Comparison of ENCODE assay signal across 8 cellular contexts in genomic region chr9:5851445-5851844, GRCh38. TPM values are rescaled to one million over a fixed set of nuclear protein-coding genes. Genes with fewer than 3 reads are reported as not detected.
DNase-seq lines count a peak whose midpoint lies in the region; ATAC-seq and TF ChIP-seq lines count a peak whose summit lies in the region.

No MANE protein-coding gene starts in this region.

- no peaks in the 10 kb centered on the region for H3K36me3 ChIP-seq in suprapubic skin

- no peak for TF ChIP-seq POLR2A in suprapubic skin (IDR thresholded peaks at IDR 0.05)

- TF ChIP-seq EP300 in suprapubic skin (IDR thresholded peaks at IDR 0.05): no peak

- ATAC-seq in left cardiac atrium (peak; percentile 44 to 70), left ventricle myocardium superior (no peak), HG03066 (IDR thresholded peaks at IDR 0.05; ENCODE audit: low read depth, unreplicated experiment) (peak; percentile 89), T-helper 17 cell (peak; percentile 69), foreskin keratinocyte (peak; percentile 87)

- H3K36me3 Mint-ChIP-seq in T-helper 17 cell (ENCODE audit: low read depth): peaks cover 2% of the 10 kb centered on the region

- H3K4me3 ChIP-seq in suprapubic skin: no peak overlapping the region

- no peaks in the 10 kb centered on the region for H3K27me3 Mint-ChIP-seq in T-helper 17 cell

- intact Hi-C loops in left cardiac atrium (cut with DNase I) (no loop called here), left ventricle myocardium superior (cut with micrococcal nuclease) (no loop called here)

- H3K27ac Mint-ChIP-seq in T-helper 17 cell: peak overlapping the region; percentile 76

- peak overlapping the region; percentile 12 for H3K4me3 Mint-ChIP-seq in T-helper 17 cell

- H3K4me1 ChIP-seq in foreskin keratinocyte (peaks cover 14% of the 10 kb centered on the region), suprapubic skin (no peaks in the 10 kb centered on the region)

- no peaks in the 10 kb centered on the region for H3K27me3 ChIP-seq in foreskin keratinocyte
- H3K27me3 ChIP-seq in suprapubic skin: no peaks in the 10 kb centered on the region

- H3K9me3 ChIP-seq in T-helper 17 cell (ENCODE audit: control insufficient read depth, low read length, poor library complexity, severe bottlenecking) (no peaks in the 10 kb centered on the region), suprapubic skin (no peaks in the 10 kb centered on the region)

- H3K4me1 Mint-ChIP-seq in T-helper 17 cell: peaks cover 19% of the 10 kb centered on the region

- DNase-seq in left cardiac atrium (no peak), left ventricle myocardium superior (no peak), T-helper 17 cell (no peak), foreskin keratinocyte (peak; percentile 86 to 92), NCI-H226 (no peak), mucosa of gallbladder (ENCODE audit: low spot score) (no peak), suprapubic skin (ENCODE audit: low spot score in 2 of 2) (no peak)

- H3K27ac ChIP-seq in foreskin keratinocyte: peak overlapping the region; percentile 6
- no peak overlapping the region for H3K27ac ChIP-seq in suprapubic skin

- WGBS in suprapubic skin: 67% methylated on average over 2 of the region's 2 CpGs

- TF ChIP-seq CTCF in foreskin keratinocyte (conservative IDR thresholded peaks at IDR 0.05): peak; percentile 1
- no peak for TF ChIP-seq CTCF in suprapubic skin (IDR thresholded peaks at IDR 0.05)

RNA-seq across cellular contexts. Expression of gene ERMP1, which starts 18.5 kb away (rescaled TPM):
- total RNA-seq in left cardiac atrium (10 to 100 TPM; 17.8 to 21.3 TPM), left ventricle myocardium superior (26.3 TPM), T-helper 17 cell (10 to 100 TPM; 10.5 to 11.3 TPM), foreskin keratinocyte (20.5 and 22.4 TPM in 2 replicates), mucosa of gallbladder (61.3 TPM), suprapubic skin (10 to 100 TPM; 21.4 to 24.4 (median 22.7) TPM)
- polyA plus RNA-seq in foreskin keratinocyte: 6.2 and 7.7 TPM in 2 replicates

RNA-seq across cellular contexts. Expression of gene MLANA, which starts 39.2 kb away (rescaled TPM):
- total RNA-seq in left cardiac atrium (not detected), left ventricle myocardium superior (not detected), T-helper 17 cell (not detected), foreskin keratinocyte (not detected in 2 replicates), mucosa of gallbladder (not detected), suprapubic skin (10 to 100 TPM; 20.0 to 47.4 (median 37.6) TPM)
- polyA plus RNA-seq in foreskin keratinocyte: not detected in 2 replicates

Comparison
In these comparisons a context has a peak if more than half of its experiments do, and no peak if none do; other contexts are left out.
1. DNase-seq: peak in foreskin keratinocyte (2 of 2); none in left cardiac atrium (single experiment), left ventricle myocardium superior (single experiment), T-helper 17 cell (0 of 3), NCI-H226 (single experiment), mucosa of gallbladder (single experiment) and suprapubic skin (0 of 2).
2. RNA of gene MLANA, which starts 39.2 kb away (total RNA-seq): 20.0 to 47.4 TPM in suprapubic skin; not detected in left cardiac atrium, not detected in left ventricle myocardium superior (single experiment), not detected in T-helper 17 cell, not detected in foreskin keratinocyte and not detected in mucosa of gallbladder (single experiment); every median in the first group is over 10 times any median in the second.